16 cellular contexts compared by ENCODE assay signal in the genomic region with DNA sequence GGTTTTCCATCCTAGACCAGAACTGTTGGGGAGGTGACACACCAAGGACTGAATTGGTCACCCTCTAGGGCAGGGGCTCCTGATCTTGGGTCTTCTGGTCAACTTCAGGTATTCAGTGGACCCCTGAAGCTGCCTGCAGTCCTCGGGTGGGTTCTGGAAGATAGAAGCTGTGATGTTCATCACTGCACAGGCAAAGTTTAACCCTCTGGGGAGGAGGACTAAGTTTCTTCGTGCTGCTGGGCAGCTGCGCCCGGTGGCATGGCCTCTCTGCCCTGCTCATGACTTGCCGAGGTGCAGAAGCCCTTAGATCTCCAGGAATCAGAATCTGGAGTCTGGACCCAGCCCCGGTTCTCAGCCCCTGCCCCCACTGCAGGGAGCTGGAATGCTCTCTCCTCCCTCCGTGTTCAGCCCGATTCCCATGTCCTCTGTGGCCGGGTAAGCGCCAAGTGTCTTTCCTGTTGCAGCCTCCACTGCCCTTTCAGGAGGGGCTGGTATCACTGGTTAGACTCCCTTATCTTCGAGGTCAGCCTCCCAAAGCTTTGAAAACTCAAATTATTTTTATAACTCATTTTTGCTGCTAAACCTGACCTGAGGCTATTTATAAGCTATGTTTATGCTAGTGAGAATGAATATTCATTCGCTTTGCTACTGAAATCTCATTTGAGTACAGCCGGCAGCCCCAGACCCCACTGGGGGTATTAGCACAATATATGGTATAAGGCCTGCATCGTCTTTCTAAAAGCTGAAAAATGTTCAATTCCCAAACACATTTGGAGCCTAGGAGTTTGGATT. TPM values are rescaled to one million over a fixed set of nuclear protein-coding genes. Genes with fewer than 3 reads are reported as not detected.
A peak's percentile ranks its signal among the peaks of the same experiment; 100 is the strongest.
DNase-seq lines count a peak whose midpoint lies in the region; ATAC-seq and TF ChIP-seq lines count a peak whose summit lies in the region.
"Had no signal": no experiment of that assay in that cellular context is flagged by ENCODE, and none has a peak within 500 bp of the region (broad histone marks: within the 10 kb centered on the region; RNA-seq: fewer than 3 reads in every experiment).

No MANE protein-coding gene starts in this region.

- H3K9ac ChIP-seq in HUES6 (ENCODE audit: low read length), result peak overlapping the region; percentile 59

- H3K27me3 ChIP-seq in HUES6 (ENCODE audit: control insufficient read depth, insufficient read depth, low read length) (peaks cover 12% of the 10 kb centered on the region), osteoblast (ENCODE audit: insufficient read depth, low read length) (peaks cover 46% of the 10 kb centered on the region)

- H3K36me3 ChIP-seq in HUES6 (ENCODE audit: control insufficient read depth, insufficient read depth, low read length) (0 out of 2 replicates have a peak, but pooled peaks cover 3% of the 10 kb centered on the region), osteoblast (ENCODE audit: insufficient read depth, low read length) (no peaks in the 10 kb centered on the region)
- H3K36me3 ChIP-seq: Peyer's patch had no signal

- TF ChIP-seq CTCF in fibroblast of villous mesenchyme (IDR thresholded peaks at IDR 0.05; ENCODE audit: insufficient read depth, low read depth, low read length) (no peak), osteoblast (IDR thresholded peaks at IDR 0.05; ENCODE audit: extremely low read depth, low read depth, low read length) (no peak)

- H3K9me3 ChIP-seq in HUES6 (ENCODE audit: control insufficient read depth, insufficient read depth, low read depth, low read length) (no peaks in the 10 kb centered on the region), osteoblast (ENCODE audit: low read depth, low read length) (no peaks in the 10 kb centered on the region)
- H3K9me3 ChIP-seq: Peyer's patch had no signal

- peak overlapping the region; percentile 0; the same call in 1 of the 2 replicates for H3K4me3 ChIP-seq in HUES6 (ENCODE audit: low read depth, low read length)
- H3K4me3 ChIP-seq in fibroblast of villous mesenchyme (ENCODE audit: low read depth, low read length), result peak overlapping the region; percentile 35
- no peak overlapping the region for H3K4me3 ChIP-seq in osteoblast (ENCODE audit: insufficient read depth, low read length)
- H3K4me3 ChIP-seq: Peyer's patch had no signal

- peak overlapping the region; percentile 71; the same call in 1 of the 2 replicates for H3K27ac ChIP-seq in HUES6 (ENCODE audit: low read depth, low read length)
- no peak overlapping the region for H3K27ac ChIP-seq in osteoblast (ENCODE audit: low read depth, low read length)
- H3K27ac ChIP-seq: Peyer's patch had no signal

- no peak overlapping the region for H3K4me2 ChIP-seq in osteoblast (ENCODE audit: insufficient read depth, low read length)

- H3K4me1 ChIP-seq in HUES6 (ENCODE audit: control insufficient read depth, insufficient read depth, low read length), result peaks cover 34% of the 10 kb centered on the region
- no peaks in the 10 kb centered on the region for H3K4me1 ChIP-seq in osteoblast (ENCODE audit: insufficient read depth, low read length)

- no peaks in the 10 kb centered on the region for H3K79me2 ChIP-seq in osteoblast (ENCODE audit: insufficient read depth, low read length)

- no peak for DNase-seq in fibroblast of villous mesenchyme (ENCODE audit: low read depth)
- DNase-seq in osteoblast (ENCODE audit: insufficient read length, low spot score, missing footprints), result peak; percentile 50
- DNase-seq in NCI-H774 (lab: John Stamatoyannopoulos, UW), result no peak
- DNase-seq in SK-N-DZ (ENCODE audit: low spot score), result no peak
- no peak for DNase-seq in NCI-H2171 (lab: John Stamatoyannopoulos, UW)
- DNase-seq: CD8-positive, alpha-beta memory T cell; KG1; NCI-H1092 treated with DMSO at 0.1 percent for 48 hours; NCI-H187 treated with DMSO at 0.1 percent for 48 hours; NCI-H510A; Peyer's patch; SHP77 had no signal

- no peak overlapping the region for H2AFZ ChIP-seq in osteoblast (ENCODE audit: low read length)

- no peak for ATAC-seq in GM18498 (IDR thresholded peaks at IDR 0.05; ENCODE audit: unreplicated experiment)

- H4K20me1 ChIP-seq in osteoblast (ENCODE audit: insufficient read depth, low read length), result no peaks in the 10 kb centered on the region

RNA-seq across cellular contexts. Expression of a gene that starts 1.7 kb away (rescaled TPM):
- total RNA-seq in fibroblast of villous mesenchyme (0.43 and 1.3 TPM in 2 replicates), osteoblast (under 0.01 TPM in 1 of 2 replicates, not detected in the other)
- 0.50 and 0.74 TPM in 2 replicates for polyA plus RNA-seq in SK-N-DZ (2014; cell fraction: cytosol; rRNA removed)
- 0.31 TPM in 1 of 2 replicates, not detected in the other for polyA plus RNA-seq in SK-N-DZ (2014; cell fraction: nucleus; rRNA removed)
- total RNA-seq: MCF 10A had no signal
- polyA plus RNA-seq: AG04450; CD8-positive, alpha-beta memory T cell had no signal
